29 cellular contexts compared by ENCODE assay signal in genomic region chr4:92252846-92253245, GRCh38. TPM values are rescaled to one million over a fixed set of nuclear protein-coding genes. Genes with fewer than 3 reads are reported as not detected.
"Had no signal": no experiment of that assay in that cellular context is flagged by ENCODE, and none has a peak within 500 bp of the region (broad histone marks: within the 10 kb centered on the region; RNA-seq: fewer than 3 reads in every experiment).

No MANE protein-coding gene starts in this region.

- H3K27ac Mint-ChIP-seq: stimulated activated effector memory CD8-positive, alpha-beta T cell treated with anti-CD3 and anti-CD28 coated beads, Interleukin-12 subunit alpha, Interleukin-12 subunit beta, amount 100 ng/mL, for 72 hours; stimulated activated memory B cell treated with anti-CD40 and anti-IgM and Interleukin-4, amounts not matched to agents 10 μg/mL and 1 μg/mL and 100 μg/mL, for 72 hours; stimulated activated naive B cell treated with anti-CD40 and anti-IgM and Interleukin-4, amounts not matched to agents 10 μg/mL and 1 μg/mL and 100 μg/mL, for 72 hours; stimulated activated naive CD8-positive, alpha-beta T cell treated with anti-CD3 and anti-CD28 coated beads, Interleukin-15, amount 100 ng/mL, for 72 hours; stimulated activated naive CD8-positive, alpha-beta T cell treated with anti-CD3 and anti-CD28 coated beads, Interleukin-15, Interleukin-2, amounts not matched to agents 100 ng/mL and 50 ng/mL, for 24 hours; type B pancreatic cell had no signal

- H3K27me3 Mint-ChIP-seq: stimulated activated memory B cell treated with anti-CD40 and anti-IgM and Interleukin-4, amounts not matched to agents 10 μg/mL and 1 μg/mL and 100 μg/mL, for 72 hours; stimulated activated naive B cell treated with anti-CD40 and anti-IgM and Interleukin-4, amounts not matched to agents 10 μg/mL and 1 μg/mL and 100 μg/mL, for 72 hours; stimulated activated naive CD8-positive, alpha-beta T cell treated with anti-CD3 and anti-CD28 coated beads, Interleukin-15, amount 100 ng/mL, for 72 hours; stimulated activated naive CD8-positive, alpha-beta T cell treated with anti-CD3 and anti-CD28 coated beads, Interleukin-15, Interleukin-2, amounts not matched to agents 100 ng/mL and 50 ng/mL, for 24 hours; type B pancreatic cell had no signal

- H3K4me1 ChIP-seq: stomach, suprapubic skin, testis, thyroid gland, tibial artery, tibial nerve, transverse colon, upper lobe of left lung, upper lobe of right lung, uterus, vagina had no signal

- ATAC-seq: stimulated activated effector memory CD8-positive, alpha-beta T cell treated with anti-CD3 and anti-CD28 coated beads, Interleukin-12 subunit alpha, Interleukin-12 subunit beta, amount 100 ng/mL, for 72 hours; stimulated activated memory B cell treated with anti-CD40 and anti-IgM and Interleukin-4, amounts not matched to agents 10 μg/mL and 1 μg/mL and 100 μg/mL, for 72 hours; stimulated activated naive B cell treated with anti-CD40 and anti-IgM and Interleukin-4, amounts not matched to agents 10 μg/mL and 1 μg/mL and 100 μg/mL, for 72 hours; stimulated activated naive CD8-positive, alpha-beta T cell treated with anti-CD3 and anti-CD28 coated beads, Interleukin-15, amount 100 ng/mL, for 72 hours; stimulated activated naive CD8-positive, alpha-beta T cell treated with anti-CD3 and anti-CD28 coated beads, Interleukin-15, Interleukin-2, amounts not matched to agents 100 U/mL and 50 U/mL, for 24 hours; upper lobe of right lung had no signal

- FAIRE-seq: urothelium cell line had no signal

- H3K27me3 ChIP-seq: stomach, suprapubic skin, testis, thyroid gland, tibial artery, tibial nerve, transverse colon, upper lobe of left lung, upper lobe of right lung, uterus, vagina had no signal

- H3K9me3 Mint-ChIP-seq: type B pancreatic cell had no signal

- DNase-seq: stimulated activated CD4-positive, alpha-beta T cell treated with anti-CD3 and anti-CD28 coated beads, Interleukin-2, amount 100 ng/mL, for 48 hours; stimulated activated CD4-positive, alpha-beta T cell treated with anti-CD3 and anti-CD28 coated beads, Interleukin-4, amount 100 ng/mL, for 24 hours; stimulated activated CD4-positive, alpha-beta T cell treated with anti-CD3 and anti-CD28 coated beads, Interleukin-4, amount 100 ng/mL, for 4 hours; stimulated activated CD8-positive, alpha-beta memory T cell treated with anti-CD3 and anti-CD28 coated beads, Interleukin-4, amount 100 ng/mL, for 48 hours; stimulated activated naive B cell treated with anti-CD40 and anti-IgM and Interleukin-4, amounts not matched to agents 10 μg/mL and 1 μg/mL and 100 μg/mL, for 72 hours; stimulated activated naive CD4-positive, alpha-beta T cell; stimulated activated naive CD4-positive, alpha-beta T cell treated with Interleukin-2 at 50 U/mL for 16 hours; stimulated activated naive CD8-positive, alpha-beta T cell treated with anti-CD3 and anti-CD28 coated beads, Interleukin-15, amount 100 ng/mL, for 72 hours; stimulated activated naive CD8-positive, alpha-beta T cell treated with anti-CD3 and anti-CD28 coated beads, Interleukin-15, Interleukin-2, amounts not matched to agents 100 U/mL and 50 U/mL, for 24 hours; stomach; substantia nigra; testis; thyroid gland; tibial artery; transverse colon; trophoblast cell; upper lobe of left lung; upper lobe of right lung; uterus had no signal

- H3K36me3 ChIP-seq: stomach, suprapubic skin, thoracic aorta, thyroid gland, tibial artery, tibial nerve, transverse colon, upper lobe of left lung, upper lobe of right lung, uterus, vagina had no signal

- H3K36me3 Mint-ChIP-seq: stimulated activated effector memory CD8-positive, alpha-beta T cell treated with anti-CD3 and anti-CD28 coated beads, Interleukin-12 subunit alpha, Interleukin-12 subunit beta, amount 100 ng/mL, for 72 hours; stimulated activated memory B cell treated with anti-CD40 and anti-IgM and Interleukin-4, amounts not matched to agents 10 μg/mL and 1 μg/mL and 100 μg/mL, for 72 hours; stimulated activated naive B cell treated with anti-CD40 and anti-IgM and Interleukin-4, amounts not matched to agents 10 μg/mL and 1 μg/mL and 100 μg/mL, for 72 hours; type B pancreatic cell had no signal

- H3K4me1 Mint-ChIP-seq: stimulated activated effector memory CD8-positive, alpha-beta T cell treated with anti-CD3 and anti-CD28 coated beads, Interleukin-12 subunit alpha, Interleukin-12 subunit beta, amount 100 ng/mL, for 72 hours; stimulated activated memory B cell treated with anti-CD40 and anti-IgM and Interleukin-4, amounts not matched to agents 10 μg/mL and 1 μg/mL and 100 μg/mL, for 72 hours; stimulated activated naive B cell treated with anti-CD40 and anti-IgM and Interleukin-4, amounts not matched to agents 10 μg/mL and 1 μg/mL and 100 μg/mL, for 72 hours; stimulated activated naive CD8-positive, alpha-beta T cell treated with anti-CD3 and anti-CD28 coated beads, Interleukin-15, amount 100 ng/mL, for 72 hours had no signal

- H3K9me3 ChIP-seq: testis, thyroid gland, transverse colon, upper lobe of right lung, uterus, vagina had no signal

- H3K27ac ChIP-seq: stomach, suprapubic skin, testis, thoracic aorta, thyroid gland, tibial artery, tibial nerve, transverse colon, upper lobe of left lung, upper lobe of right lung, uterus, vagina had no signal

- H3K4me3 Mint-ChIP-seq: stimulated activated effector memory CD8-positive, alpha-beta T cell treated with anti-CD3 and anti-CD28 coated beads, Interleukin-12 subunit alpha, Interleukin-12 subunit beta, amount 100 ng/mL, for 72 hours; stimulated activated memory B cell treated with anti-CD40 and anti-IgM and Interleukin-4, amounts not matched to agents 10 μg/mL and 1 μg/mL and 100 μg/mL, for 72 hours; stimulated activated naive B cell treated with anti-CD40 and anti-IgM and Interleukin-4, amounts not matched to agents 10 μg/mL and 1 μg/mL and 100 μg/mL, for 72 hours; stimulated activated naive CD8-positive, alpha-beta T cell treated with anti-CD3 and anti-CD28 coated beads, Interleukin-15, amount 100 ng/mL, for 72 hours; stimulated activated naive CD8-positive, alpha-beta T cell treated with anti-CD3 and anti-CD28 coated beads, Interleukin-15, Interleukin-2, amounts not matched to agents 100 ng/mL and 50 ng/mL, for 24 hours; type B pancreatic cell had no signal

- H3K4me3 ChIP-seq: stomach, suprapubic skin, testis, thoracic aorta, thyroid gland, tibial artery, tibial nerve, transverse colon, upper lobe of left lung, upper lobe of right lung, uterus, vagina had no signal

RNA-seq across cellular contexts. Expression of gene GRID2, which starts 50.9 kb away (rescaled TPM):
- total RNA-seq: subcutaneous adipose tissue, suprapubic skin, upper lobe of right lung, vagina had no signal
- polyA plus RNA-seq: stomach had no signal
